ENCODE assay signal across 10 cellular contexts in the genomic region with DNA sequence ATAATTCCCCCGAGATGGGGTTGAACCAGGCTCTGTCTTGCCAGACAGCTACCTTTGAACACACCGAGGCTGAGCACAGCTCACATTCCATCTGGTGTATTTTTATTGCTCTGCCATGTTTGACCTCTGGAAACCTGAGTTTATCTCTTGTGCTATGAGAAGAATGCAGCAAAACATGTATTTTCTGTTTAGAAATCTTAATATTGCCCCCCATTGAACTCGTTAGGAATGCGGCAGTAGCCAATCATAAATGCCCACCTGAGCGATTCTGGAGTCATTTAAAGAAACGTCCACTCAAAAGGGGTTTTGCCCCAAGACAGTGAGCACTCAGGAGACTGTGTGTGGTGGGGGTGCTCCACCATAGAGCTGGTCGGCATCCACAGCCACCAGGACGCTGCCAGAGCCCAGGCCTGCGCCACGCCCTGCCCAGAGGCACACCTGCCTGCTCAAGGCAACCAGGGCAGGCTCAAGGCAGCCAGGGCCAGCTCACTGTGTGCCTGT. TPM values are rescaled to one million over a fixed set of nuclear protein-coding genes. Genes with fewer than 3 reads are reported as not detected.
DNase-seq lines count a peak whose midpoint lies in the region; ATAC-seq and TF ChIP-seq lines count a peak whose summit lies in the region.
"Had no signal": no experiment of that assay in that cellular context is flagged by ENCODE, and none has a peak within 500 bp of the region (broad histone marks: within the 10 kb centered on the region; RNA-seq: fewer than 3 reads in every experiment).

No MANE protein-coding gene starts in this region.

- H3K36me3 Mint-ChIP-seq in activated naive CD4-positive, alpha-beta T cell treated with anti-CD3 and anti-CD28 coated beads for 36 hours (ENCODE audit: low read depth): peaks cover 39% of the 10 kb centered on the region
- peaks cover 2% of the 10 kb centered on the region for H3K36me3 Mint-ChIP-seq in chondrocyte (ENCODE audit: low read depth)

- H3K4me1 ChIP-seq in body of pancreas (peaks cover 46% of the 10 kb centered on the region), mucosa of descending colon (ENCODE audit: low read depth) (peaks cover 4% of the 10 kb centered on the region)

- no peaks in the 10 kb centered on the region for H3K9me3 Mint-ChIP-seq in activated naive CD4-positive, alpha-beta T cell treated with anti-CD3 and anti-CD28 coated beads for 36 hours
- H3K9me3 Mint-ChIP-seq in chondrocyte (ENCODE audit: low read depth): no peaks in the 10 kb centered on the region

- no peak for DNase-seq in activated naive CD4-positive, alpha-beta T cell treated with anti-CD3 and anti-CD28 coated beads for 36 hours
- no peak for DNase-seq in activated naive CD4-positive, alpha-beta T cell treated with anti-CD3 and anti-CD28 coated beads, Interleukin-2, amount 50 U/mL, for 16 hours
- DNase-seq in body of pancreas (peak; percentile 43 to 72 (median 54)), mucosa of descending colon (no peak), NOMO-1 (lab: John Stamatoyannopoulos, UW; ENCODE audit: unreplicated experiment in 2 of 2) (no peak), chondrocyte (ENCODE audit: low spot score) (no peak)
- DNase-seq: activated effector memory CD4-positive, alpha-beta T cell treated with Interleukin-2 at 50 U/mL for 16 hours; HCEC 1CT had no signal

- no peak overlapping the region for H3K4me3 Mint-ChIP-seq in activated naive CD4-positive, alpha-beta T cell treated with anti-CD3 and anti-CD28 coated beads for 36 hours
- H3K4me3 Mint-ChIP-seq in chondrocyte (ENCODE audit: unreplicated experiment): no peak overlapping the region

- TF ChIP-seq CTCF in body of pancreas (IDR thresholded peaks at IDR 0.05) (no peak), mucosa of descending colon (IDR thresholded peaks at IDR 0.05) (no peak), chondrocyte (IDR thresholded peaks at IDR 0.05) (no peak)

- no peaks in the 10 kb centered on the region for H3K27me3 Mint-ChIP-seq in activated naive CD4-positive, alpha-beta T cell treated with anti-CD3 and anti-CD28 coated beads for 36 hours (ENCODE audit: low read depth)
- H3K27me3 Mint-ChIP-seq in chondrocyte (ENCODE audit: low read depth): peaks cover 20% of the 10 kb centered on the region

- H3K9me3 ChIP-seq in body of pancreas (no peaks in the 10 kb centered on the region), mucosa of descending colon (no peaks in the 10 kb centered on the region)

- peak in 2 of 3 donors; percentile 43 to 54 for TF ChIP-seq POLR2A in body of pancreas (IDR thresholded peaks at IDR 0.05)

- H3K27ac ChIP-seq in body of pancreas: peak overlapping the region; percentile 58 to 86 (median 80)

- 42 to 50% methylated on average over 7 to 9 of the region's 10 CpGs for WGBS in body of pancreas, 2 donors

- H3K4me3 ChIP-seq in body of pancreas (no peak overlapping the region), mucosa of descending colon (no peak overlapping the region)

- H3K27ac Mint-ChIP-seq in activated naive CD4-positive, alpha-beta T cell treated with anti-CD3 and anti-CD28 coated beads for 36 hours: peak overlapping the region; percentile 84
- no peak overlapping the region for H3K27ac Mint-ChIP-seq in chondrocyte (ENCODE audit: unreplicated experiment)

- intact Hi-C loops in activated naive CD4-positive, alpha-beta T cell treated with anti-CD3 and anti-CD28 coated beads for 36 hours (cut with micrococcal nuclease): no loop called here
- intact Hi-C loops in body of pancreas (cut with DNase I) (no loop called here), mucosa of descending colon (cut with DNase I, micrococcal nuclease) (no loop called here)

- ATAC-seq in body of pancreas (peak; percentile 88), mucosa of descending colon (peak; percentile 69), HG02970 (IDR thresholded peaks at IDR 0.05; ENCODE audit: low FRiP score, unreplicated experiment) (no peak), HG02571 (IDR thresholded peaks at IDR 0.05; ENCODE audit: unreplicated experiment) (no peak)

- peaks cover 88% of the 10 kb centered on the region for H3K4me1 Mint-ChIP-seq in activated naive CD4-positive, alpha-beta T cell treated with anti-CD3 and anti-CD28 coated beads for 36 hours (ENCODE audit: low read depth)
- no peaks in the 10 kb centered on the region for H3K4me1 Mint-ChIP-seq in chondrocyte (ENCODE audit: low read depth)

- no peaks in the 10 kb centered on the region for H3K36me3 ChIP-seq in body of pancreas (replicated peaks in 1 of 2; ENCODE audit: insufficient read depth in 1 of 2, low read depth in 2 of 2)
- H3K36me3 ChIP-seq in mucosa of descending colon (ENCODE audit: low read depth): no peaks in the 10 kb centered on the region

- CTCF ChIA-PET in activated naive CD4-positive, alpha-beta T cell treated with anti-CD3 and anti-CD28 coated beads for 36 hours (lab: Charles Lee): no interaction called here

- no peaks in the 10 kb centered on the region for H3K27me3 ChIP-seq in body of pancreas

RNA-seq across cellular contexts. Expression of gene FGD3, which starts 26.9 kb away (rescaled TPM):
- 10 to 100 TPM; 57.7 to 58.8 TPM for total RNA-seq in activated naive CD4-positive, alpha-beta T cell treated with anti-CD3 and anti-CD28 coated beads for 36 hours
- total RNA-seq in body of pancreas: 10 to 100 TPM; 12.2 to 13.2 TPM
- total RNA-seq in mucosa of descending colon: 1 to 10 TPM; 3.3 to 5.4 (median 5.3) TPM
- not detected in 3 replicates for total RNA-seq in chondrocyte

Comparison
In these comparisons a context has a peak if more than half of its experiments do, and no peak if none do; other contexts are left out.
1. DNase-seq: peak in body of pancreas (4 of 4); none in activated naive CD4-positive, alpha-beta T cell treated with anti-CD3 and anti-CD28 coated beads for 36 hours (single experiment), activated naive CD4-positive, alpha-beta T cell treated with anti-CD3 and anti-CD28 coated beads, Interleukin-2, amount 50 U/mL, for 16 hours (single experiment), mucosa of descending colon (0 of 3), NOMO-1 (0 of 2) and chondrocyte (single experiment).
2. ATAC-seq: peak in body of pancreas (single experiment) and mucosa of descending colon (single experiment); none in HG02970 (single experiment) and HG02571 (single experiment).
3. RNA of gene FGD3, which starts 26.9 kb away (total RNA-seq): 57.7 to 58.8 TPM in activated naive CD4-positive, alpha-beta T cell treated with anti-CD3 and anti-CD28 coated beads for 36 hours; 12.2 to 13.2 TPM in body of pancreas, 3.3 to 5.4 TPM in mucosa of descending colon and not detected in chondrocyte; every median in the first group is over 4 times any median in the second.